Comparison of ENCODE assay signal across 18 cellular contexts in genomic region chr11:45424781-45425180, GRCh38.
"Had no signal": no experiment of that assay in that cellular context is flagged by ENCODE, and none has a peak within 500 bp of the region (broad histone marks: within the 10 kb centered on the region; RNA-seq: fewer than 3 reads in every experiment).

No MANE protein-coding gene starts in this region.

- H3K36me3 ChIP-seq: esophagus muscularis mucosa, gastrocnemius medialis, right atrium auricular region, tibial nerve, upper lobe of right lung, vagina had no signal

- H3K27ac ChIP-seq: epithelial cell of prostate, esophagus muscularis mucosa, gastrocnemius medialis, hepatocyte, parathyroid adenoma, right atrium auricular region, tibial nerve, upper lobe of right lung, vagina had no signal

- H3K4me3 Mint-ChIP-seq: effector memory CD8-positive, alpha-beta T cell; nephron had no signal

- H3K4me3 ChIP-seq: esophagus muscularis mucosa, gastrocnemius medialis, hepatocyte, right atrium auricular region, tibial nerve, upper lobe of right lung, vagina had no signal

- H3K27ac Mint-ChIP-seq: effector memory CD8-positive, alpha-beta T cell; nephron had no signal

- H3K9me3 Mint-ChIP-seq: effector memory CD8-positive, alpha-beta T cell had no signal

- DNase-seq: central memory CD4-positive, alpha-beta T cell; effector memory CD8-positive, alpha-beta T cell; gastrocnemius medialis; glutamatergic neuron; midbrain; small intestine; stimulated activated CD4-positive, alpha-beta T cell treated with anti-CD3 and anti-CD28 coated beads, Interleukin-12 subunit alpha, Interleukin-12 subunit beta, amount 100 ng/mL, for 4 hours; stimulated activated CD4-positive, alpha-beta T cell treated with anti-CD3 and anti-CD28 coated beads, Interleukin-2, amount 100 ng/mL, for 48 hours; stimulated activated naive CD4-positive, alpha-beta T cell treated with Interleukin-2 at 50 U/mL for 16 hours; upper lobe of right lung had no signal

- ATAC-seq: effector memory CD8-positive, alpha-beta T cell; gastrocnemius medialis; upper lobe of right lung had no signal

- H3K9me3 ChIP-seq: gastrocnemius medialis, right atrium auricular region, upper lobe of right lung, vagina had no signal

- H3K4me1 ChIP-seq: esophagus muscularis mucosa, gastrocnemius medialis, parathyroid adenoma, tibial nerve, upper lobe of right lung, vagina had no signal

- H3K27me3 ChIP-seq: right atrium auricular region, tibial nerve, vagina had no signal
